25 cellular contexts compared by ENCODE assay signal in the genomic region with DNA sequence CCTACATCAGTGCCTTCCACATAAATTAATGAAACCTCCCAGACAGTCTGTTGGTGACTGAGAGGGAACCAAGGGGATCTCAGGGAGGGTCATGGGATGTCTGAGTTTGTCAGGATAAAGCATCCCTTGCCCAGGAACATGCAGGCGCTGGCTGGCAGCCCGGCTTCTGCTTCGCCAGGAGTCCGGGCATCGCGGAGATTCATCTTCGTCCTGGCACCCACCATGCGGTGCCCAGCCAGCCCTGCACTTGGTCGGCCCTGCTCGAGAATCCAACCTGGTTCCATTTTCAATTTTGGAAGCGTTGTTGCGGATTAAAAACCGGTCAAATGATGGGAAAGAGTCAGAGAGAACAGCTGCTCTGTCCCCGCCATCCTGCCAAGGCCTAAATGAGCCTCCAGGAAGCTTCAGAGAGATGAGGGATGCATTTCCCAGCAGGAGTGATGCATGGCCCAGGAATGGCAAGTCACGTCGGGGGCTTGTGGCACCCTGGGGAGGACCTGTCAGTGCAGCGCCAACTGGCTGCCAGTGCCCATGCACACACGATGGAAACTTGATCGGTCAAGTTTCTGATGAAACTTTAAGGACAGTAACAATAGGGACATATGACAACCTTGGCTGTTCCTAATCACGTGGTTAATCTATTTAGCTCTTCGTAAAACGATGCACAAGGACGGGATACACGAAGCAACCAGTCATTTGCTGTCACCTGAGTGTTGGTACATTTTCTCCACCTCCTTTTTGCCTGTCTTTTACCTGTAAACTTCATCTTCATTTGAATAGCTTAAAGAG.
"Had no signal": no experiment of that assay in that cellular context is flagged by ENCODE, and none has a peak within 500 bp of the region (broad histone marks: within the 10 kb centered on the region; RNA-seq: fewer than 3 reads in every experiment).

No MANE protein-coding gene starts in this region.

- DNase-seq: hippocampal formation; left colon; left ventricle myocardium inferior; mesendoderm; naive B cell; natural killer cell; occipital lobe; retina; right cardiac atrium; small intestine; spleen; stimulated activated CD4-positive, alpha-beta T cell treated with anti-CD3 and anti-CD28 coated beads, Interleukin-4, amount 100 ng/mL, for 24 hours; stimulated activated naive CD4-positive, alpha-beta T cell; stimulated activated naive CD8-positive, alpha-beta T cell treated with anti-CD3 and anti-CD28 coated beads, Interleukin-15, amount 100 ng/mL, for 72 hours; uterus had no signal

- H3K36me3 Mint-ChIP-seq: mesothelial cell of epicardium; naive B cell; natural killer cell; neural progenitor cell; stimulated activated effector memory CD8-positive, alpha-beta T cell treated with anti-CD3 and anti-CD28 coated beads, Interleukin-12 subunit alpha, Interleukin-12 subunit beta, amount 100 ng/mL, for 72 hours; type B pancreatic cell had no signal

- H3K36me3 ChIP-seq: left ventricle myocardium inferior, neural progenitor cell, neutrophil, spleen, tibial nerve, uterus had no signal

- H3K27me3 ChIP-seq: neural progenitor cell, neutrophil, tibial nerve, uterus had no signal

- H3K9ac ChIP-seq: neural progenitor cell, parathyroid adenoma had no signal

- H3K27ac ChIP-seq: left ventricle myocardium inferior, neural progenitor cell, neutrophil, parathyroid adenoma, spleen, tibial nerve, uterus had no signal

- H3K79me2 ChIP-seq: parathyroid adenoma had no signal

- H3K4me3 Mint-ChIP-seq: mesothelial cell of epicardium; natural killer cell; neural progenitor cell; stimulated activated effector memory CD8-positive, alpha-beta T cell treated with anti-CD3 and anti-CD28 coated beads, Interleukin-12 subunit alpha, Interleukin-12 subunit beta, amount 100 ng/mL, for 72 hours; stimulated activated naive CD8-positive, alpha-beta T cell treated with anti-CD3 and anti-CD28 coated beads, Interleukin-15, amount 100 ng/mL, for 72 hours; type B pancreatic cell had no signal

- ATAC-seq: left colon; natural killer cell; right cardiac atrium; sciatic nerve; stimulated activated effector memory CD8-positive, alpha-beta T cell treated with anti-CD3 and anti-CD28 coated beads, Interleukin-12 subunit alpha, Interleukin-12 subunit beta, amount 100 ng/mL, for 72 hours; stimulated activated naive CD8-positive, alpha-beta T cell treated with anti-CD3 and anti-CD28 coated beads, Interleukin-15, amount 100 ng/mL, for 72 hours had no signal

- H3K4me3 ChIP-seq: left ventricle myocardium inferior, lung, neural progenitor cell, spleen, tibial nerve, uterus had no signal

- H3K4me1 Mint-ChIP-seq: mesothelial cell of epicardium; naive B cell; natural killer cell; neural progenitor cell; stimulated activated effector memory CD8-positive, alpha-beta T cell treated with anti-CD3 and anti-CD28 coated beads, Interleukin-12 subunit alpha, Interleukin-12 subunit beta, amount 100 ng/mL, for 72 hours; stimulated activated naive CD8-positive, alpha-beta T cell treated with anti-CD3 and anti-CD28 coated beads, Interleukin-15, amount 100 ng/mL, for 72 hours had no signal

- H3K4me2 ChIP-seq: neural progenitor cell had no signal

- H3K9me3 Mint-ChIP-seq: mesothelial cell of epicardium; natural killer cell; stimulated activated effector memory CD8-positive, alpha-beta T cell treated with anti-CD3 and anti-CD28 coated beads, Interleukin-12 subunit alpha, Interleukin-12 subunit beta, amount 100 ng/mL, for 72 hours; stimulated activated naive CD8-positive, alpha-beta T cell treated with anti-CD3 and anti-CD28 coated beads, Interleukin-15, amount 100 ng/mL, for 72 hours; type B pancreatic cell had no signal

- H3K9me3 ChIP-seq: left ventricle myocardium inferior, neutrophil, spleen, tibial nerve, uterus had no signal

- H3K4me1 ChIP-seq: left ventricle myocardium inferior, neural progenitor cell, parathyroid adenoma, spleen, tibial nerve, uterus had no signal

- H3K27ac Mint-ChIP-seq: mesothelial cell of epicardium; naive B cell; natural killer cell; neural progenitor cell; progenitor cell of endocrine pancreas; stimulated activated effector memory CD8-positive, alpha-beta T cell treated with anti-CD3 and anti-CD28 coated beads, Interleukin-12 subunit alpha, Interleukin-12 subunit beta, amount 100 ng/mL, for 72 hours; stimulated activated naive CD8-positive, alpha-beta T cell treated with anti-CD3 and anti-CD28 coated beads, Interleukin-15, amount 100 ng/mL, for 72 hours; type B pancreatic cell had no signal

- H2AFZ ChIP-seq: neural progenitor cell, parathyroid adenoma had no signal
